Comparison of ENCODE assay signal across 31 cellular contexts in genomic region chr6:43547202-43547601, GRCh38. TPM values are rescaled to one million over a fixed set of nuclear protein-coding genes. Genes with fewer than 3 reads are reported as not detected.
DNase-seq lines count a peak whose midpoint lies in the region; ATAC-seq, FAIRE-seq and TF ChIP-seq lines count a peak whose summit lies in the region.
"Had no signal": no experiment of that assay in that cellular context is flagged by ENCODE, and none has a peak within 500 bp of the region (broad histone marks: within the 10 kb centered on the region; RNA-seq: fewer than 3 reads in every experiment).

No MANE protein-coding gene starts in this region.

- H3K4me1 Mint-ChIP-seq in T-helper 2 cell treated with Interferon-gamma antibody and Interleukin-4, amounts not matched to agents 5 μg/mL and 100 μg/mL, for 36 hours (ENCODE audit: low read depth) = no peaks in the 10 kb centered on the region
- H3K4me1 Mint-ChIP-seq in activated B cell treated with CpG ODN at 0.5 μM for 24 hours = peaks cover 2% of the 10 kb centered on the region
- no peaks in the 10 kb centered on the region for H3K4me1 Mint-ChIP-seq in nephron progenitor cell
- H3K4me1 Mint-ChIP-seq: CD14-positive monocyte had no signal

- H3K9ac ChIP-seq in kidney (ENCODE audit: low read length in 2 of 2) = no peak overlapping the region

- CTCF ChIA-PET in HEK293 (lab: Yijun Ruan, JAX) = interaction anchor here (1.0 to 1.8 kb wide), 2 partner anchors 40 to 61 kb away, joined by 3 to 6 read pairs; no protein-coding TSS in a partner anchor
- CTCF ChIA-PET in activated B cell treated with CpG ODN at 0.5 μM for 24 hours (lab: Charles Lee) = no interaction called here

- no peak for FAIRE-seq in kidney (lab: Jason Lieb, UNC)
- FAIRE-seq: pancreas, TTC549 had no signal

- H3K4me3 Mint-ChIP-seq in T-helper 2 cell treated with Interferon-gamma antibody and Interleukin-4, amounts not matched to agents 5 μg/mL and 100 μg/mL, for 36 hours = no peak overlapping the region
- H3K4me3 Mint-ChIP-seq in activated B cell treated with CpG ODN at 0.5 μM for 24 hours = no peak overlapping the region
- H3K4me3 Mint-ChIP-seq in nephron progenitor cell = no peak overlapping the region
- H3K4me3 Mint-ChIP-seq: activated naive CD8-positive, alpha-beta T cell; CD14-positive monocyte had no signal

- H3K27ac ChIP-seq in HEK293 (ENCODE audit: extremely low read depth, low read depth, low read length) = no peak overlapping the region
- H3K27ac ChIP-seq in kidney (ENCODE audit: low read depth in 2 of 2, low read length in 2 of 2) = no peak overlapping the region
- H3K27ac ChIP-seq: breast epithelium, pancreas, suprapubic skin, upper lobe of right lung had no signal

- H3K36me3 ChIP-seq in HEK293 (ENCODE audit: control insufficient read depth in 2 of 2, insufficient read depth in 1 of 2, low read length in 2 of 2) (peaks cover 91 to 97% of the 10 kb centered on the region in 2 experiments), kidney (ENCODE audit: control insufficient read depth in 1 of 2, insufficient read depth in 2 of 2, low read length in 2 of 2) (peaks cover 26 to 38% of the 10 kb centered on the region in 2 donors)

- H3K27ac Mint-ChIP-seq in T-helper 2 cell treated with Interferon-gamma antibody and Interleukin-4, amounts not matched to agents 5 μg/mL and 100 μg/mL, for 36 hours = peak overlapping the region; percentile 1
- H3K27ac Mint-ChIP-seq in activated B cell treated with CpG ODN at 0.5 μM for 24 hours (peak overlapping the region; percentile 57), nephron progenitor cell (peak overlapping the region; percentile 77)
- H3K27ac Mint-ChIP-seq: activated naive CD8-positive, alpha-beta T cell; activated T-helper 2 cell treated with anti-CD3 and anti-CD28 coated beads, Interferon-gamma antibody, Interleukin-2, Interleukin-4, amounts not matched to agents 10 μg/mL and 5 μg/mL and 100 μg/mL, durations not matched to agents 14 hours and 24 hours and 36 hours had no signal

- H3K27me3 Mint-ChIP-seq in T-helper 2 cell treated with Interferon-gamma antibody and Interleukin-4, amounts not matched to agents 5 μg/mL and 100 μg/mL, for 36 hours (ENCODE audit: low read depth) = no peaks in the 10 kb centered on the region
- H3K27me3 Mint-ChIP-seq in activated B cell treated with CpG ODN at 0.5 μM for 24 hours = no peaks in the 10 kb centered on the region
- no peaks in the 10 kb centered on the region for H3K27me3 Mint-ChIP-seq in nephron progenitor cell (ENCODE audit: low read depth, poor library complexity)
- H3K27me3 Mint-ChIP-seq: activated naive CD8-positive, alpha-beta T cell had no signal

- peaks cover 55% of the 10 kb centered on the region for H3K36me3 Mint-ChIP-seq in T-helper 2 cell treated with Interferon-gamma antibody and Interleukin-4, amounts not matched to agents 5 μg/mL and 100 μg/mL, for 36 hours (ENCODE audit: low read depth)
- H3K36me3 Mint-ChIP-seq in activated B cell treated with CpG ODN at 0.5 μM for 24 hours (ENCODE audit: low read depth) = peaks cover 78% of the 10 kb centered on the region
- peaks cover 72% of the 10 kb centered on the region for H3K36me3 Mint-ChIP-seq in nephron progenitor cell (ENCODE audit: low read depth)

- ATAC-seq in activated B cell treated with CpG ODN at 0.5 μM for 24 hours (ENCODE audit: low read depth) (peak; percentile 28), HG03565 (IDR thresholded peaks at IDR 0.05; ENCODE audit: unreplicated experiment) (no peak)
- ATAC-seq: left cardiac atrium, pancreas, PC-3, upper lobe of right lung had no signal

- H3K4me1 ChIP-seq in HEK293 (ENCODE audit: control insufficient read depth, insufficient read depth, low read length) (no peaks in the 10 kb centered on the region), kidney (ENCODE audit: control insufficient read depth in 1 of 2, insufficient read depth in 1 of 2, low read depth in 1 of 2, low read length in 2 of 2) (no peaks in the 10 kb centered on the region)
- H3K4me1 ChIP-seq: breast epithelium, pancreas, suprapubic skin, upper lobe of right lung had no signal

- H3K9me3 Mint-ChIP-seq in T-helper 2 cell treated with Interferon-gamma antibody and Interleukin-4, amounts not matched to agents 5 μg/mL and 100 μg/mL, for 36 hours = no peaks in the 10 kb centered on the region
- no peaks in the 10 kb centered on the region for H3K9me3 Mint-ChIP-seq in activated B cell treated with CpG ODN at 0.5 μM for 24 hours
- no peaks in the 10 kb centered on the region for H3K9me3 Mint-ChIP-seq in nephron progenitor cell
- H3K9me3 Mint-ChIP-seq: activated T-helper 2 cell treated with anti-CD3 and anti-CD28 coated beads, Interferon-gamma antibody, Interleukin-2, Interleukin-4, amounts not matched to agents 10 μg/mL and 5 μg/mL and 100 μg/mL, durations not matched to agents 14 hours and 24 hours and 36 hours; CD14-positive monocyte had no signal

- POLR2A ChIA-PET in HEK293 (lab: Yijun Ruan, JAX) = interaction anchor here (1.2 to 1.5 kb wide), 2 partner anchors 28 to 29 kb away, joined by 3 read pairs; partner anchors contain the start of genes POLH and XPO5
- POLR2A ChIA-PET in activated B cell treated with CpG ODN at 0.5 μM for 24 hours (lab: Charles Lee) = no interaction called here

- H3K4me3 ChIP-seq in HEK293 (ENCODE audit: low read depth, low read length) (no peak overlapping the region), kidney (ENCODE audit: low read length in 2 of 2) (no peak overlapping the region)
- H3K4me3 ChIP-seq: breast epithelium, lung, pancreas, suprapubic skin, upper lobe of right lung had no signal

- H3K9me3 ChIP-seq in HEK293 (ENCODE audit: control insufficient read depth, insufficient read depth, low read depth, low read length) = no peaks in the 10 kb centered on the region
- no peaks in the 10 kb centered on the region for H3K9me3 ChIP-seq in kidney (ENCODE audit: control insufficient read depth in 1 of 2, low read length in 2 of 2)
- H3K9me3 ChIP-seq: breast epithelium, pancreas, suprapubic skin, upper lobe of right lung had no signal

- TF ChIP-seq CTCF in HEK293 (tag by site-specific recombination; IDR thresholded peaks at IDR 0.05) (no peak), activated B cell treated with CpG ODN at 0.5 μM for 24 hours (IDR thresholded peaks at IDR 0.05) (no peak), nephron progenitor cell (IDR thresholded peaks at IDR 0.05) (no peak), kidney (IDR thresholded peaks at IDR 0.05; ENCODE audit: borderline replicate concordance, extremely low read depth, insufficient read depth) (no peak)

- no peak for DNase-seq in T-helper 2 cell treated with Interferon-gamma antibody and Interleukin-4, amounts not matched to agents 5 μg/mL and 100 μg/mL, for 36 hours (ENCODE audit: low spot score)
- DNase-seq in T-helper 2 cell (no peak), activated B cell treated with CpG ODN at 0.5 μM for 24 hours (no peak), nephron progenitor cell (no peak), NCI-H1417 treated with DMSO at 0.1 percent for 48 hours (lab: John Stamatoyannopoulos, UW) (no peak), kidney (no peak)
- DNase-seq: 8988T; activated CD4-positive, alpha-beta T cell treated with anti-CD3 and anti-CD28 coated beads, Interleukin-2, amount 50 U/mL, for 48 hours; activated CD8-positive, alpha-beta memory T cell treated with anti-CD3 and anti-CD28 coated beads, Interleukin-2, amount 50 U/mL, for 4 hours; anterior cingulate cortex; Calu3; DND-41; HCEC 1CT; hippocampal formation; left cardiac atrium; NCI-H2081; NCI-H526; pancreas; PC-3; stimulated activated naive CD4-positive, alpha-beta T cell; T-helper 1 cell; upper lobe of right lung had no signal

- intact Hi-C loops in activated B cell treated with CpG ODN at 0.5 μM for 24 hours (cut with micrococcal nuclease) (no loop called here), kidney (cut with DNase I) (no loop called here)

TF ChIP-seq in HEK293, 187 proteins besides CTCF, POLR2A, EP300 and RAD21:
- peak; percentile 41; the same call in 1 of the 2 replicates for TF ChIP-seq ZNF394 (tag by site-specific recombination; IDR thresholded peaks at IDR 0.05; ENCODE audit: borderline replicate concordance)
- no peak for TF ChIP-seq ZBTB1 (tag by site-specific recombination; IDR thresholded peaks at IDR 0.05)

RNA-seq across cellular contexts. Expression of gene XPO5, which starts 28.6 kb away (rescaled TPM):
- total RNA-seq in activated B cell treated with CpG ODN at 0.5 μM for 24 hours = 54.4 and 59.4 TPM in 2 replicates
- 34.3 TPM for total RNA-seq in kidney
- 7.5 TPM for polyA plus RNA-seq in kidney (ENCODE audit: insufficient read depth, low read depth, low replicate concordance)

RNA-seq across cellular contexts. Expression of gene POLH, which starts 28.8 kb away (rescaled TPM):
- total RNA-seq in activated B cell treated with CpG ODN at 0.5 μM for 24 hours (23.3 and 26.5 TPM in 2 replicates), kidney (16.8 TPM)
- polyA plus RNA-seq in kidney (ENCODE audit: insufficient read depth, low read depth, low replicate concordance) = 1.8 TPM

RNA-seq across cellular contexts. Expression of gene POLR1C, which starts 30.3 kb away (rescaled TPM):
- total RNA-seq in activated B cell treated with CpG ODN at 0.5 μM for 24 hours (67.7 and 75.6 TPM in 2 replicates), kidney (41.3 TPM)
- 27.5 TPM for polyA plus RNA-seq in kidney (ENCODE audit: insufficient read depth, low read depth, low replicate concordance)

RNA-seq across cellular contexts. Expression of gene YIPF3, which starts 30.5 kb away (rescaled TPM):
- total RNA-seq in activated B cell treated with CpG ODN at 0.5 μM for 24 hours (51.7 and 59.1 TPM in 2 replicates), kidney (107 TPM)
- polyA plus RNA-seq in kidney (ENCODE audit: insufficient read depth, low read depth, low replicate concordance) = 114 TPM

RNA-seq across cellular contexts. Expression of gene LRRC73, which starts 37.1 kb away (rescaled TPM):
- total RNA-seq in activated B cell treated with CpG ODN at 0.5 μM for 24 hours (0.31 and 0.34 TPM in 2 replicates), kidney (1.5 TPM)
- 4.6 TPM for polyA plus RNA-seq in kidney (ENCODE audit: insufficient read depth, low read depth, low replicate concordance)
- polyA plus RNA-seq: CD14-positive monocyte had no signal

Comparison
In these comparisons a context has a peak if more than half of its experiments do, and no peak if none do; other contexts are left out.
1. H3K27ac Mint-ChIP-seq: peak in every context shown above with its lines; median percentile 77 in nephron progenitor cell; 57 in activated B cell treated with CpG ODN at 0.5 μM for 24 hours; 1 in T-helper 2 cell treated with Interferon-gamma antibody and Interleukin-4, amounts not matched to agents 5 μg/mL and 100 μg/mL, for 36 hours.